ENCODE assay signal across 19 cellular contexts in the genomic region with DNA sequence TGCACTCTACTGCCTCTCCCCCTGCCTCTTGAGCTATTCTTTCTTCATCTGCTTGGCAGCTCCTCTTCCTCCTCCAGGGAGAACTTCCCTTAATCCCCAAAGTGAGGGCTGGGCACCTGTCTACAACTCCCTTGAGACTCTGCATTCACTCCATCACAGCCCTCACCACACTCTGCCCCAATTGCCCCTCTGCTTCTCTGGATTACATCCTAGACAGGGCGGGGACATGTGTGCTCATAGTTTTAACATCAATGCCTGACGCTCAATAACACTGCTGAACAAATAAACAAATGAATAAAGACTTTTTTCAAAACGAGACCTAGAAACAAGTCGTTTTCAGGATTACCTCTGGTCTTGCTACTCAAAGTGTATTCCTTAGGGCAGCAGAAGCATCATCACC.
A peak's percentile ranks its signal among the peaks of the same experiment; 100 is the strongest.
DNase-seq lines count a peak whose midpoint lies in the region; FAIRE-seq and TF ChIP-seq lines count a peak whose summit lies in the region.
"Had no signal": no experiment of that assay in that cellular context is flagged by ENCODE, and none has a peak within 500 bp of the region (broad histone marks: within the 10 kb centered on the region; RNA-seq: fewer than 3 reads in every experiment).

No MANE protein-coding gene starts in this region.

- TF ChIP-seq CTCF in CD14-positive monocyte (IDR thresholded peaks at IDR 0.05) (no peak), neural crest cell (conservative IDR thresholded peaks at IDR 0.05) (no peak)

- DNase-seq in CD14-positive monocyte (ENCODE audit: low spot score), result no peak
- peak; percentile 21 to 30 for DNase-seq in HAP-1 (ENCODE audit: low spot score in 2 of 2)
- no peak for DNase-seq in neural crest cell (ENCODE audit: low read depth, low spot score)
- DNase-seq in stimulated activated naive CD4-positive, alpha-beta T cell (lab: John Stamatoyannopoulos, UW), result no peak
- DNase-seq in urothelium cell line (ENCODE audit: low spot score), result no peak
- no peak for DNase-seq in NOMO-1 treated with DMSO at 0.1 percent for 48 hours (lab: John Stamatoyannopoulos, UW; ENCODE audit: unreplicated experiment)
- DNase-seq: GF-D8, HCEC 1CT, NCI-H1417 treated with DMSO at 0.1 percent for 48 hours, NCI-H2081, NCI-H345, NCI-H82, PC-9, SJCRH30 had no signal

- H3K27me3 ChIP-seq in HAP-1 (ENCODE audit: low read depth), result no peaks in the 10 kb centered on the region
- H3K27me3 ChIP-seq: SJCRH30 had no signal

- H3K27ac Mint-ChIP-seq in CD14-positive monocyte, result peak overlapping the region in 4 of 7 donors; percentile 3 to 44 (median 28)
- peak overlapping the region; percentile 1 for H3K27ac Mint-ChIP-seq in dendritic cell treated with granulocyte-macrophage colony-stimulating factor and Interleukin-4, amounts not matched to agents 40 ng/mL and 50 ng/mL, for 4 days
- peak overlapping the region; percentile 46 for H3K27ac Mint-ChIP-seq in neural crest cell (ENCODE audit: unreplicated experiment)

- in situ Hi-C loops in HAP-1 (cut with MboI; ENCODE audit: low sequenced_read_pairs), result no loop called here

- no peak overlapping the region for H3K4me3 Mint-ChIP-seq in CD14-positive monocyte
- no peak overlapping the region for H3K4me3 Mint-ChIP-seq in dendritic cell treated with granulocyte-macrophage colony-stimulating factor and Interleukin-4, amounts not matched to agents 40 ng/mL and 50 ng/mL, for 4 days
- no peak overlapping the region for H3K4me3 Mint-ChIP-seq in neural crest cell

- H3K4me3 ChIP-seq in HAP-1, result no peak overlapping the region
- H3K4me3 ChIP-seq: K562, PC-9, SJCRH30 had no signal

- H3K4me1 Mint-ChIP-seq in CD14-positive monocyte (peaks cover 15% of the 10 kb centered on the region), neural crest cell (no peaks in the 10 kb centered on the region)
- peaks cover 14% of the 10 kb centered on the region for H3K4me1 Mint-ChIP-seq in dendritic cell treated with granulocyte-macrophage colony-stimulating factor and Interleukin-4, amounts not matched to agents 40 ng/mL and 50 ng/mL, for 4 days (ENCODE audit: low read depth)

- H3K36me3 Mint-ChIP-seq in CD14-positive monocyte, result peaks cover 67 to 74% of the 10 kb centered on the region in 2 donors
- H3K36me3 Mint-ChIP-seq in dendritic cell treated with granulocyte-macrophage colony-stimulating factor and Interleukin-4, amounts not matched to agents 40 ng/mL and 50 ng/mL, for 4 days (ENCODE audit: low read depth), result peaks cover 37% of the 10 kb centered on the region
- peaks cover 25% of the 10 kb centered on the region for H3K36me3 Mint-ChIP-seq in neural crest cell (ENCODE audit: low read depth)

- H3K27me3 Mint-ChIP-seq in CD14-positive monocyte (ENCODE audit: low read depth in 3 of 3) (peaks cover 0 to 2% (median 0%) of the 10 kb centered on the region in 3 donors), neural crest cell (ENCODE audit: low read depth) (no peaks in the 10 kb centered on the region)
- H3K27me3 Mint-ChIP-seq in dendritic cell treated with granulocyte-macrophage colony-stimulating factor and Interleukin-4, amounts not matched to agents 40 ng/mL and 50 ng/mL, for 4 days, result no peaks in the 10 kb centered on the region

- H3K4me1 ChIP-seq in HAP-1, result peaks cover 7% of the 10 kb centered on the region
- H3K4me1 ChIP-seq: SJCRH30 had no signal

- H3K9me3 ChIP-seq in HAP-1, result no peaks in the 10 kb centered on the region
- H3K9me3 ChIP-seq: SJCRH30 had no signal

- H3K36me3 ChIP-seq in HAP-1 (replicated peaks), result peaks cover 37% of the 10 kb centered on the region

- H3K9me3 Mint-ChIP-seq in CD14-positive monocyte (no peaks in the 10 kb centered on the region), neural crest cell (no peaks in the 10 kb centered on the region)
- H3K9me3 Mint-ChIP-seq in dendritic cell treated with granulocyte-macrophage colony-stimulating factor and Interleukin-4, amounts not matched to agents 40 ng/mL and 50 ng/mL, for 4 days, result no peaks in the 10 kb centered on the region

- FAIRE-seq in urothelium cell line (lab: Jason Lieb, UNC), result no peak
- FAIRE-seq: GM12891, GM18507, GM19239, K562 had no signal

- intact Hi-C loops in CD14-positive monocyte (cut with micrococcal nuclease), result loop anchor here in 1 of 2 donors (10.0 kb wide), 1 partner anchor 499 kb away; no protein-coding TSS in a partner anchor
- intact Hi-C loops in dendritic cell treated with granulocyte-macrophage colony-stimulating factor and Interleukin-4, amounts not matched to agents 40 ng/mL and 50 ng/mL, for 4 days (cut with micrococcal nuclease), result no loop called here

Comparison
In these comparisons a context has a peak if more than half of its experiments do, and no peak if none do; other contexts are left out.
1. DNase-seq: peak in HAP-1 (2 of 2); none in CD14-positive monocyte (single experiment), neural crest cell (single experiment), stimulated activated naive CD4-positive, alpha-beta T cell (0 of 6), urothelium cell line (single experiment) and NOMO-1 treated with DMSO at 0.1 percent for 48 hours (single experiment).
2. Peak in every context shown above with its lines, with median percentiles within 50 percentile points of each other: H3K27ac Mint-ChIP-seq.